9 cellular contexts compared by ENCODE assay signal in the genomic region with DNA sequence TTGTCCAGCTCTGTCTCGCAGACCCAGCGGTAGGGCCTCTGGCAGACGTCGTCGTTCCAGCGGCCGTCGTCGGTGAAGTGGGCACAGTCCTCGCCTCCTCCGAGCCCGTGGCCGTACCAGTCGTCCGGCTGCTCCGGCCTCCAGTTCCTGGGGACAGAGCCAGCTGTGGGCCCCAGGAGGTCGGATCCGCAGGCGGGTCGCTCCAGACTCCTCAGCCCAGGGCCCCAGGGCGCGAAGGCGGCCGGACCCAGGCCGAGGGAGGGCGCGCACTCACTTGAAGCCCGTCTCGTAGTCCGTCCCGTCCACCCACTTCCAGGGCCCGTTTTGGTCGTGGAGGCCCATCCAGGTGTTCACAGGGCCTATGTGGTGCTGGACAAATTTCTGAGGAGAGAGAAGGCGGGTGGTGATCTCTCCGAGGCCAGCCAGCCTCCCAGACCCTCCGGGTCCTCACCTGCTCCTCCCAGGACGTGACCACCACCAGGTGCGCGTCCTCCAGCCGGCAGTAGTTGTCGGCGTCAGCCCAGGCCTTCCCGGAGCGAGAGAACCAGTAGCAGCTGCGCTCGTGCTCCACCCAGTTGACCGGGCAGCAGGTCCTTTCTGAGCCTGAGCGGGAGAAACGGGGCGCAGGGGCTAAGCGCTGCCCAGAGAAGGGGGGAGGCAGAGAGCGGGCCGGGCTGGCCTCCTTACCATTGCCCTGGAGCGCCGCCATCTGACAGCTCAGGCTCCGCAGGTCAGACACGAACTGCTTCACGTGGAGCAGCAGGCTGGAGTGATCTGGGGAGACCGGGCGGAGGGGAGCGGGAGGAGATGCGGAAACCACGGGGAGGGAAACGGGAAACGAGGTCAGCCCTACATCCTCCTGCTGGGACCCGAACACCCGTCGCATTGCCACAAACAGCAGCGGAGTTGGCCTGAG. TPM values are rescaled to one million over a fixed set of nuclear protein-coding genes. Genes with fewer than 3 reads are reported as not detected.
DNase-seq lines count a peak whose midpoint lies in the region; ATAC-seq and TF ChIP-seq lines count a peak whose summit lies in the region.
"Had no signal": no experiment of that assay in that cellular context is flagged by ENCODE, and none has a peak within 500 bp of the region (broad histone marks: within the 10 kb centered on the region; RNA-seq: fewer than 3 reads in every experiment).

No MANE protein-coding gene starts in this region.

- POLR2A ChIA-PET in PC-3 (lab: Charles Lee; ENCODE audit: unreplicated experiment): no interaction called here

- H3K27ac Mint-ChIP-seq in nephron progenitor cell: no peak overlapping the region
- H3K27ac Mint-ChIP-seq: dendritic cell treated with granulocyte-macrophage colony-stimulating factor and Interleukin-4, amounts not matched to agents 40 ng/mL and 50 ng/mL, for 4 days had no signal

- peaks cover 0 to 19% (median 0%) of the 10 kb centered on the region in 4 donors for H3K9me3 ChIP-seq in tibial nerve
- H3K9me3 ChIP-seq in PC-3 (ENCODE audit: low read length): no peaks in the 10 kb centered on the region

- TF ChIP-seq CTCF in GM20000 (IDR thresholded peaks at IDR 0.05; ENCODE audit: extremely low read depth, missing control alignments): peak; percentile 7
- peak; percentile 21 for TF ChIP-seq CTCF in epithelial cell of proximal tubule (conservative IDR thresholded peaks at IDR 0.05; ENCODE audit: low read depth, low read length)
- TF ChIP-seq CTCF in nephron progenitor cell (IDR thresholded peaks at IDR 0.05): no peak
- no peak for TF ChIP-seq CTCF in tibial nerve (IDR thresholded peaks at IDR 0.05)
- TF ChIP-seq CTCF in PC-3 (conservative IDR thresholded peaks at IDR 0.05; ENCODE audit: low read depth, low read length): no peak

- BruUV-seq in PC-3 (replicated peaks; lab: Mats Ljungman, UMichigan): no TSS peak

- CTCF ChIA-PET in PC-3 (lab: Charles Lee): no interaction called here

- H3K4me3 ChIP-seq in epithelial cell of proximal tubule (ENCODE audit: low read depth, low read length) (no peak overlapping the region), tibial nerve (peak overlapping the region in 2 of 4 donors; percentile 9 to 28), PC-3 (ENCODE audit: low read length) (no peak overlapping the region)

- H3K4me2 ChIP-seq in PC-3 (ENCODE audit: low read length): no peak overlapping the region

- ATAC-seq in GM19035 (IDR thresholded peaks at IDR 0.05; ENCODE audit: unreplicated experiment) (no peak), PC-3 (no peak)

- H2AFZ ChIP-seq in PC-3 (ENCODE audit: low read length): no peak overlapping the region

- no peaks in the 10 kb centered on the region for H3K27me3 Mint-ChIP-seq in nephron progenitor cell (ENCODE audit: low read depth, poor library complexity)

- TF ChIP-seq POLR2A in tibial nerve (IDR thresholded peaks at IDR 0.05): no peak

- no peak overlapping the region for H3K27ac ChIP-seq in tibial nerve
- no peak overlapping the region for H3K27ac ChIP-seq in PC-3 (ENCODE audit: low read length)

- intact Hi-C loops in PC-3 (cut with micrococcal nuclease): no loop called here

- 36 to 53% methylated on average over 58 to 68 of the region's 69 CpGs for WGBS in tibial nerve, 2 donors

- H3K4me3 Mint-ChIP-seq in nephron progenitor cell: no peak overlapping the region
- H3K4me3 Mint-ChIP-seq: dendritic cell treated with granulocyte-macrophage colony-stimulating factor and Interleukin-4, amounts not matched to agents 40 ng/mL and 50 ng/mL, for 4 days had no signal

- no peaks in the 10 kb centered on the region for H4K20me1 ChIP-seq in PC-3 (ENCODE audit: low read length)

- H3K9ac ChIP-seq in PC-3 (ENCODE audit: low read length): no peak overlapping the region

- peaks cover 10% of the 10 kb centered on the region for H3K4me1 Mint-ChIP-seq in nephron progenitor cell

- no peak for TF ChIP-seq EP300 in tibial nerve (IDR thresholded peaks at IDR 0.05)

- peak; percentile 67 for DNase-seq in GM20000 (ENCODE audit: low spot score)
- DNase-seq in activated CD4-positive, alpha-beta T cell treated with anti-CD3 and anti-CD28 coated beads, Interleukin-2, amount 50 U/mL, for 1 hour: peak; percentile 43
- no peak for DNase-seq in epithelial cell of proximal tubule (ENCODE audit: low read depth)
- peak; percentile 66 for DNase-seq in nephron progenitor cell
- DNase-seq in tibial nerve (ENCODE audit: low spot score in 2 of 2): peak; percentile 26 to 52
- DNase-seq in NCI-H2029 (lab: John Stamatoyannopoulos, UW): no peak
- no peak for DNase-seq in PC-3

- no peaks in the 10 kb centered on the region for H3K79me2 ChIP-seq in PC-3 (ENCODE audit: low read length)

- H3K36me3 Mint-ChIP-seq in nephron progenitor cell (ENCODE audit: low read depth): peaks cover 31% of the 10 kb centered on the region

- peaks cover 0 to 51% of the 10 kb centered on the region in 2 donors for H3K27me3 ChIP-seq in tibial nerve
- H3K27me3 ChIP-seq in PC-3 (ENCODE audit: low read length): no peaks in the 10 kb centered on the region

- H3K9me3 Mint-ChIP-seq in nephron progenitor cell: peaks cover 21% of the 10 kb centered on the region
- H3K9me3 Mint-ChIP-seq: dendritic cell treated with granulocyte-macrophage colony-stimulating factor and Interleukin-4, amounts not matched to agents 40 ng/mL and 50 ng/mL, for 4 days had no signal

- H3F3A ChIP-seq in PC-3 (ENCODE audit: low read length, unreplicated experiment): no peaks in the 10 kb centered on the region

- no peaks in the 10 kb centered on the region for H3K9me2 ChIP-seq in PC-3 (replicated peaks; ENCODE audit: low read length)

- H3K4me1 ChIP-seq in tibial nerve (peaks cover 0 to 27% (median 6%) of the 10 kb centered on the region in 4 donors), PC-3 (ENCODE audit: insufficient read depth, low read length) (no peaks in the 10 kb centered on the region)

- no peaks in the 10 kb centered on the region for H3K36me3 ChIP-seq in tibial nerve
- H3K36me3 ChIP-seq in PC-3 (ENCODE audit: low read depth, low read length): no peaks in the 10 kb centered on the region

RNA-seq across cellular contexts. Expression of gene ASGR1, which starts 5.2 kb away (rescaled TPM):
- total RNA-seq in epithelial cell of proximal tubule (0.72 and 5.1 TPM in 2 replicates), tibial nerve (1 to 10 TPM in 1 of 4 donors, under 1 TPM in 2, not detected in 1; 0.21 to 1.5 (median 0.59) TPM), PC-3 (2014; rRNA removed) (0.95 and 2.2 TPM in 2 replicates)

RNA-seq across cellular contexts. Expression of gene DLG4, which starts 45.7 kb away (rescaled TPM):
- total RNA-seq in epithelial cell of proximal tubule (2.6 and 7.8 TPM in 2 replicates), tibial nerve (10 to 100 TPM in 3 of 4 donors, 1 to 10 TPM in 1; 7.3 to 22.8 (median 16.1) TPM), PC-3 (2014; rRNA removed) (6.5 and 12.8 TPM in 2 replicates)

RNA-seq across cellular contexts. Expression of gene ACADVL, which starts 45.8 kb away (rescaled TPM):
- total RNA-seq in epithelial cell of proximal tubule: 320 and 573 TPM in 2 replicates
- 100 to 1,000 TPM; 565 to 850 (median 599) TPM for total RNA-seq in tibial nerve
- 558 and 646 TPM in 2 replicates for total RNA-seq in PC-3 (2014; rRNA removed)

RNA-seq across cellular contexts. Expression of gene ASGR2, which starts 59.3 kb away (rescaled TPM):
- total RNA-seq in epithelial cell of proximal tubule (not detected in 2 replicates), tibial nerve (under 1 TPM in 1 of 4 donors, not detected in 3; 0.60 TPM), PC-3 (2014; rRNA removed) (not detected in 2 replicates)

Comparison
In these comparisons a context has a peak if more than half of its experiments do, and no peak if none do; other contexts are left out.
1. DNase-seq: peak in GM20000 (single experiment), activated CD4-positive, alpha-beta T cell treated with anti-CD3 and anti-CD28 coated beads, Interleukin-2, amount 50 U/mL, for 1 hour (single experiment), nephron progenitor cell (single experiment) and tibial nerve (2 of 2); none in epithelial cell of proximal tubule (single experiment), NCI-H2029 (single experiment) and PC-3 (single experiment).
2. CTCF ChIP-seq: peak in GM20000 (single experiment) and epithelial cell of proximal tubule (single experiment); none in nephron progenitor cell (single experiment), tibial nerve (0 of 5) and PC-3 (single experiment).